ENCODE assay signal across 31 cellular contexts in genomic region chr3:166201476-166201875, GRCh38.
"Had no signal": no experiment of that assay in that cellular context is flagged by ENCODE, and none has a peak within 500 bp of the region (broad histone marks: within the 10 kb centered on the region; RNA-seq: fewer than 3 reads in every experiment).

No MANE protein-coding gene starts in this region.

- H3K27me3 ChIP-seq: body of pancreas, brain microvascular endothelial cell, breast epithelium had no signal

- H3K27ac Mint-ChIP-seq: activated B cell treated with CpG ODN at 0.5 μM for 24 hours; activated CD4-positive, alpha-beta memory T cell treated with anti-CD3 and anti-CD28 coated beads, Interleukin-2, amount 10 ng/mL, durations not matched to agents 7 days and 5 days; activated CD4-positive, alpha-beta T cell treated with anti-CD3 and anti-CD28 coated beads, Interleukin-2, amount 10 ng/mL, durations not matched to agents 7 days and 5 days; activated CD8-positive, alpha-beta memory T cell treated with anti-CD3 and anti-CD28 coated beads, Interleukin-2, amount 10 ng/mL, durations not matched to agents 7 days and 5 days; activated CD8-positive, alpha-beta T cell treated with anti-CD3 and anti-CD28 coated beads, Interleukin-2, amount 10 ng/mL, durations not matched to agents 7 days and 5 days; activated naive CD4-positive, alpha-beta T cell treated with anti-CD3 and anti-CD28 coated beads, Interleukin-2, amount 10 ng/mL, durations not matched to agents 7 days and 5 days; activated naive CD4-positive, alpha-beta T cell treated with anti-CD3 and anti-CD28 coated beads, Interleukin-2, amount 50 U/mL, for 24 hours; activated naive CD8-positive, alpha-beta T cell; activated naive CD8-positive, alpha-beta T cell treated with anti-CD3 and anti-CD28 coated beads, Interleukin-2, amount 10 ng/mL, durations not matched to agents 7 days and 5 days; activated naive CD8-positive, alpha-beta T cell treated with anti-CD3 and anti-CD28 coated beads, Interleukin-2, amount 50 U/mL, for 24 hours; activated T-cell treated with anti-CD3 and anti-CD28 coated beads, Interleukin-2, amount 50 U/mL, for 24 hours; activated T-helper 2 cell treated with anti-CD3 and anti-CD28 coated beads, Interferon-gamma antibody, Interleukin-2, Interleukin-4, amounts not matched to agents 10 μg/mL and 5 μg/mL and 100 μg/mL, durations not matched to agents 14 hours and 24 hours and 36 hours; T-helper 1 cell treated with Interleukin-12 subunit alpha and Interleukin-12 subunit beta and Interleukin-4 antibody, amounts not matched to agents 30 μg/mL and 1 μg/mL, for 36 hours; T-helper 2 cell treated with Interferon-gamma antibody and Interleukin-4, amounts not matched to agents 5 μg/mL and 100 μg/mL, for 36 hours had no signal

- H3K4me3 ChIP-seq: body of pancreas, breast epithelium had no signal

- H3K27ac ChIP-seq: body of pancreas, brain microvascular endothelial cell, breast epithelium, VCaP had no signal

- H3K9me3 ChIP-seq: body of pancreas had no signal

- DNase-seq: activated B cell treated with CpG ODN at 0.5 μM for 24 hours; activated CD4-positive, alpha-beta memory T cell treated with anti-CD3 and anti-CD28 coated beads, Interleukin-2, amount 10 ng/mL, durations not matched to agents 7 days and 5 days; activated CD4-positive, alpha-beta T cell treated with anti-CD3 and anti-CD28 coated beads for 48 hours; activated CD4-positive, alpha-beta T cell treated with anti-CD3 and anti-CD28 coated beads, Interleukin-2, amount 10 ng/mL, durations not matched to agents 7 days and 5 days; activated CD4-positive, alpha-beta T cell treated with anti-CD3 and anti-CD28 coated beads, Interleukin-2, amount 50 U/mL, for 48 hours; activated CD4-positive, CD25-positive, alpha-beta regulatory T cell treated with anti-CD3 and anti-CD28 coated beads, Interleukin-2, amount 50 U/mL, for 72 hours; activated CD8-positive, alpha-beta memory T cell treated with anti-CD3 and anti-CD28 coated beads for 24 hours; activated CD8-positive, alpha-beta memory T cell treated with anti-CD3 and anti-CD28 coated beads, Interleukin-2, amount 10 ng/mL, durations not matched to agents 7 days and 5 days; activated CD8-positive, alpha-beta memory T cell treated with anti-CD3 and anti-CD28 coated beads, Interleukin-2, amount 50 U/mL, for 48 hours; activated CD8-positive, alpha-beta T cell treated with anti-CD3 and anti-CD28 coated beads, Interleukin-2, amount 10 ng/mL, durations not matched to agents 7 days and 5 days; activated effector memory CD4-positive, alpha-beta T cell treated with Interleukin-2 at 50 U/mL for 16 hours; activated gamma-delta T cell; activated naive CD4-positive, alpha-beta T cell treated with anti-CD3 and anti-CD28 coated beads, Interleukin-2, amount 10 ng/mL, durations not matched to agents 7 days and 5 days; activated naive CD4-positive, alpha-beta T cell treated with Interleukin-2 at 50 U/mL for 16 hours; activated naive CD8-positive, alpha-beta T cell treated with anti-CD3 and anti-CD28 coated beads, Interleukin-2, amount 10 ng/mL, durations not matched to agents 7 days and 5 days; activated naive CD8-positive, alpha-beta T cell treated with anti-CD3 and anti-CD28 coated beads, Interleukin-2, amount 50 U/mL, for 24 hours; activated T-cell treated with anti-CD3 and anti-CD28 coated beads, Interleukin-2, amount 50 U/mL, for 24 hours; activated T-cell treated with anti-CD3 and anti-CD28 coated beads, Interleukin-2, amount 50 U/mL, for 48 hours; aorta; body of pancreas; brain microvascular endothelial cell; central memory CD4-positive, alpha-beta T cell; T-helper 2 cell; T-helper 9 cell had no signal

- H3K4me1 ChIP-seq: body of pancreas, breast epithelium had no signal

- H3K4me1 Mint-ChIP-seq: activated B cell treated with CpG ODN at 0.5 μM for 24 hours; activated CD4-positive, alpha-beta memory T cell treated with anti-CD3 and anti-CD28 coated beads, Interleukin-2, amount 10 ng/mL, durations not matched to agents 7 days and 5 days; activated CD4-positive, alpha-beta T cell treated with anti-CD3 and anti-CD28 coated beads, Interleukin-2, amount 10 ng/mL, durations not matched to agents 7 days and 5 days; activated CD8-positive, alpha-beta memory T cell treated with anti-CD3 and anti-CD28 coated beads, Interleukin-2, amount 10 ng/mL, durations not matched to agents 7 days and 5 days; activated naive CD4-positive, alpha-beta T cell treated with anti-CD3 and anti-CD28 coated beads, Interleukin-2, amount 10 ng/mL, durations not matched to agents 7 days and 5 days; activated naive CD4-positive, alpha-beta T cell treated with anti-CD3 and anti-CD28 coated beads, Interleukin-2, amount 50 U/mL, for 24 hours; activated naive CD8-positive, alpha-beta T cell treated with anti-CD3 and anti-CD28 coated beads, Interleukin-2, amount 10 ng/mL, durations not matched to agents 7 days and 5 days; activated naive CD8-positive, alpha-beta T cell treated with anti-CD3 and anti-CD28 coated beads, Interleukin-2, amount 50 U/mL, for 24 hours had no signal

- ATAC-seq: activated CD8-positive, alpha-beta memory T cell treated with anti-CD3 and anti-CD28 coated beads, Interleukin-2, amount 10 ng/mL, durations not matched to agents 7 days and 5 days; activated CD8-positive, alpha-beta T cell treated with anti-CD3 and anti-CD28 coated beads, Interleukin-2, amount 10 ng/mL, durations not matched to agents 7 days and 5 days; activated naive CD8-positive, alpha-beta T cell treated with anti-CD3 and anti-CD28 coated beads, Interleukin-2, amount 50 U/mL, for 24 hours; body of pancreas had no signal

- H3K36me3 ChIP-seq: brain microvascular endothelial cell, breast epithelium had no signal

- H3K27me3 Mint-ChIP-seq: activated B cell treated with CpG ODN at 0.5 μM for 24 hours; activated CD4-positive, alpha-beta memory T cell treated with anti-CD3 and anti-CD28 coated beads, Interleukin-2, amount 10 ng/mL, durations not matched to agents 7 days and 5 days; activated CD4-positive, alpha-beta T cell treated with anti-CD3 and anti-CD28 coated beads, Interleukin-2, amount 10 ng/mL, durations not matched to agents 7 days and 5 days; activated CD8-positive, alpha-beta memory T cell treated with anti-CD3 and anti-CD28 coated beads, Interleukin-2, amount 10 ng/mL, durations not matched to agents 7 days and 5 days; activated naive CD4-positive, alpha-beta T cell treated with anti-CD3 and anti-CD28 coated beads, Interleukin-2, amount 10 ng/mL, durations not matched to agents 7 days and 5 days; activated naive CD4-positive, alpha-beta T cell treated with anti-CD3 and anti-CD28 coated beads, Interleukin-2, amount 50 U/mL, for 24 hours; activated naive CD8-positive, alpha-beta T cell; activated naive CD8-positive, alpha-beta T cell treated with anti-CD3 and anti-CD28 coated beads, Interleukin-2, amount 10 ng/mL, durations not matched to agents 7 days and 5 days; activated naive CD8-positive, alpha-beta T cell treated with anti-CD3 and anti-CD28 coated beads, Interleukin-2, amount 50 U/mL, for 24 hours; activated T-cell treated with anti-CD3 and anti-CD28 coated beads, Interleukin-2, amount 50 U/mL, for 24 hours had no signal

- H3K9me3 Mint-ChIP-seq: activated CD4-positive, alpha-beta T cell treated with anti-CD3 and anti-CD28 coated beads, Interleukin-2, amount 10 ng/mL, durations not matched to agents 7 days and 5 days; activated naive CD4-positive, alpha-beta T cell treated with anti-CD3 and anti-CD28 coated beads, Interleukin-2, amount 10 ng/mL, durations not matched to agents 7 days and 5 days; activated naive CD4-positive, alpha-beta T cell treated with anti-CD3 and anti-CD28 coated beads, Interleukin-2, amount 50 U/mL, for 24 hours; T-helper 1 cell treated with Interleukin-12 subunit alpha and Interleukin-12 subunit beta and Interleukin-4 antibody, amounts not matched to agents 30 μg/mL and 1 μg/mL, for 36 hours had no signal

- H3K4me3 Mint-ChIP-seq: activated B cell treated with CpG ODN at 0.5 μM for 24 hours; activated CD4-positive, alpha-beta memory T cell treated with anti-CD3 and anti-CD28 coated beads, Interleukin-2, amount 10 ng/mL, durations not matched to agents 7 days and 5 days; activated CD4-positive, alpha-beta T cell treated with anti-CD3 and anti-CD28 coated beads, Interleukin-2, amount 10 ng/mL, durations not matched to agents 7 days and 5 days; activated CD8-positive, alpha-beta memory T cell treated with anti-CD3 and anti-CD28 coated beads, Interleukin-2, amount 10 ng/mL, durations not matched to agents 7 days and 5 days; activated CD8-positive, alpha-beta T cell treated with anti-CD3 and anti-CD28 coated beads, Interleukin-2, amount 10 ng/mL, durations not matched to agents 7 days and 5 days; activated naive CD4-positive, alpha-beta T cell treated with anti-CD3 and anti-CD28 coated beads, Interleukin-2, amount 10 ng/mL, durations not matched to agents 7 days and 5 days; activated naive CD4-positive, alpha-beta T cell treated with anti-CD3 and anti-CD28 coated beads, Interleukin-2, amount 50 U/mL, for 24 hours; activated naive CD8-positive, alpha-beta T cell; activated naive CD8-positive, alpha-beta T cell treated with anti-CD3 and anti-CD28 coated beads, Interleukin-2, amount 10 ng/mL, durations not matched to agents 7 days and 5 days; activated naive CD8-positive, alpha-beta T cell treated with anti-CD3 and anti-CD28 coated beads, Interleukin-2, amount 50 U/mL, for 24 hours; activated T-cell treated with anti-CD3 and anti-CD28 coated beads, Interleukin-2, amount 50 U/mL, for 24 hours; T-helper 1 cell treated with Interleukin-12 subunit alpha and Interleukin-12 subunit beta and Interleukin-4 antibody, amounts not matched to agents 30 μg/mL and 1 μg/mL, for 36 hours; T-helper 2 cell treated with Interferon-gamma antibody and Interleukin-4, amounts not matched to agents 5 μg/mL and 100 μg/mL, for 36 hours had no signal

- H3K36me3 Mint-ChIP-seq: activated CD8-positive, alpha-beta memory T cell treated with anti-CD3 and anti-CD28 coated beads, Interleukin-2, amount 10 ng/mL, durations not matched to agents 7 days and 5 days; activated naive CD4-positive, alpha-beta T cell treated with anti-CD3 and anti-CD28 coated beads, Interleukin-2, amount 10 ng/mL, durations not matched to agents 7 days and 5 days; activated naive CD4-positive, alpha-beta T cell treated with anti-CD3 and anti-CD28 coated beads, Interleukin-2, amount 50 U/mL, for 24 hours; activated naive CD8-positive, alpha-beta T cell; activated naive CD8-positive, alpha-beta T cell treated with anti-CD3 and anti-CD28 coated beads, Interleukin-2, amount 10 ng/mL, durations not matched to agents 7 days and 5 days had no signal
